14 cellular contexts compared by ENCODE assay signal in genomic region chr1:218426343-218426657, GRCh38.
DNase-seq lines count a peak whose midpoint lies in the region; TF ChIP-seq lines count a peak whose summit lies in the region.
"Had no signal": no experiment of that assay in that cellular context is flagged by ENCODE, and none has a peak within 500 bp of the region (broad histone marks: within the 10 kb centered on the region; RNA-seq: fewer than 3 reads in every experiment).

No MANE protein-coding gene starts in this region.

- peaks cover 35% of the 10 kb centered on the region for H3K4me1 ChIP-seq in SJCRH30

- H3K27me3 ChIP-seq in SJCRH30: no peaks in the 10 kb centered on the region
- H3K27me3 ChIP-seq: upper lobe of right lung had no signal

- H3K36me3 Mint-ChIP-seq in HFFc6 (ENCODE audit: low read depth) (no peaks in the 10 kb centered on the region), osteocyte (ENCODE audit: unreplicated experiment) (peaks cover 25% of the 10 kb centered on the region)
- H3K36me3 Mint-ChIP-seq: WTC11 had no signal

- H3K27ac ChIP-seq in SJCRH30: peak overlapping the region; percentile 47
- H3K27ac ChIP-seq: upper lobe of right lung had no signal

- H3K4me3 Mint-ChIP-seq in HFFc6 (no peak overlapping the region), osteocyte (ENCODE audit: unreplicated experiment) (no peak overlapping the region)
- H3K4me3 Mint-ChIP-seq: WTC11 had no signal

- peaks cover 25% of the 10 kb centered on the region for H3K4me1 Mint-ChIP-seq in HFFc6 (ENCODE audit: low read depth)
- H3K4me1 Mint-ChIP-seq in osteocyte (ENCODE audit: unreplicated experiment): peaks cover 36% of the 10 kb centered on the region
- H3K4me1 Mint-ChIP-seq: WTC11 had no signal

- no peak for TF ChIP-seq CTCF in HFFc6 (IDR thresholded peaks at IDR 0.05)
- no peak for TF ChIP-seq CTCF in fibroblast of pulmonary artery (IDR thresholded peaks at IDR 0.05; ENCODE audit: low read length, missing control alignments)
- TF ChIP-seq CTCF in osteocyte (IDR thresholded peaks at IDR 0.05): no peak

- H3K4me3 ChIP-seq in SJCRH30: no peak overlapping the region
- H3K4me3 ChIP-seq in fibroblast of pulmonary artery (replicated peaks; ENCODE audit: low read depth, low read length): no peak overlapping the region
- H3K4me3 ChIP-seq: upper lobe of right lung had no signal

- peaks cover 5% of the 10 kb centered on the region for H3K9me3 ChIP-seq in SJCRH30 (replicated peaks)
- H3K9me3 ChIP-seq: Caco-2, upper lobe of right lung had no signal

- H3K36me3 ChIP-seq in SJCRH30: no peaks in the 10 kb centered on the region
- H3K36me3 ChIP-seq: upper lobe of right lung had no signal

- H3K27me3 Mint-ChIP-seq in HFFc6 (ENCODE audit: insufficient read depth) (no peaks in the 10 kb centered on the region), osteocyte (ENCODE audit: unreplicated experiment) (no peaks in the 10 kb centered on the region)

- H3K9me3 Mint-ChIP-seq in HFFc6: no peaks in the 10 kb centered on the region
- H3K9me3 Mint-ChIP-seq in osteocyte (ENCODE audit: unreplicated experiment): no peaks in the 10 kb centered on the region
- H3K9me3 Mint-ChIP-seq: activated T-helper 2 cell treated with anti-CD3 and anti-CD28 coated beads, Interferon-gamma antibody, Interleukin-2, Interleukin-4, amounts not matched to agents 10 μg/mL and 5 μg/mL and 100 μg/mL, durations not matched to agents 14 hours and 24 hours and 36 hours; WTC11 had no signal

- no peak for DNase-seq in HFFc6
- DNase-seq in SJCRH30: peak; percentile 84 to 96
- DNase-seq in fibroblast of pulmonary artery (ENCODE audit: low read depth): peak; percentile 93
- no peak for DNase-seq in osteocyte (ENCODE audit: extremely low spot score, unreplicated experiment)
- no peak for DNase-seq in NCI-H2081 (lab: John Stamatoyannopoulos, UW)
- DNase-seq in activated effector memory CD4-positive, alpha-beta T cell treated with Interleukin-2 at 50 U/mL for 16 hours: no peak
- DNase-seq in effector CD8-positive, alpha-beta T cell (lab: John Stamatoyannopoulos, UW): no peak
- no peak for DNase-seq in OCI-M2 (lab: John Stamatoyannopoulos, UW; ENCODE audit: unreplicated experiment)
- DNase-seq: Caco-2, islet precursor cell, occipital lobe, upper lobe of right lung had no signal

- H3K27ac Mint-ChIP-seq in HFFc6 (peak overlapping the region; percentile 27; the same call in 1 of the 2 replicates), osteocyte (ENCODE audit: unreplicated experiment) (peak overlapping the region; percentile 20)
- H3K27ac Mint-ChIP-seq: activated T-helper 2 cell treated with anti-CD3 and anti-CD28 coated beads, Interferon-gamma antibody, Interleukin-2, Interleukin-4, amounts not matched to agents 10 μg/mL and 5 μg/mL and 100 μg/mL, durations not matched to agents 14 hours and 24 hours and 36 hours; WTC11 had no signal

Comparison
In these comparisons a context has a peak if more than half of its experiments do, and no peak if none do; other contexts are left out.
1. DNase-seq: peak in SJCRH30 (2 of 2) and fibroblast of pulmonary artery (single experiment); none in HFFc6 (single experiment), osteocyte (single experiment), NCI-H2081 (0 of 2), activated effector memory CD4-positive, alpha-beta T cell treated with Interleukin-2 at 50 U/mL for 16 hours (single experiment), effector CD8-positive, alpha-beta T cell (single experiment) and OCI-M2 (single experiment).